In the genomic region with DNA sequence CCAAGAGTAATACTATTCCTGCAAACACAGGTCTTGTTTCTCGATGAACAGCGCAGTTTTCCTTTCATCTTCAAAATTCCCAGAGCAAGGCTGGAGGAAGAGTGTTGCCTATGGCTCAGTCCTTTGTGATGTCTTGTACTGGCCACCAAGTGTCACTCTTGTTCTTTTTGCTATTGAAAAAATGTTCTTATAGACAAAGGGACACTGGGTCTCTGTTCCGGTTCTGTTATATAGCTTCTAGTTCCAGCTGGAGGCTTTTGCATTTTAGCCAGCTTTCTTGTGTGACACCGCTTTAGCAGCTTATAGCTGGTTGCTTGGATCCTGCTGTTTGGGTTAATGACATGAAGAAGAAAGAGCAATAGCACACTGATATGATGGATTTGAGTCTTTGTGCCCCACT, we compare ENCODE assay signal across 14 cellular contexts.
DNase-seq lines count a peak whose midpoint lies in the region; ATAC-seq and TF ChIP-seq lines count a peak whose summit lies in the region.
"Had no signal": no experiment of that assay in that cellular context is flagged by ENCODE, and none has a peak within 500 bp of the region (broad histone marks: within the 10 kb centered on the region; RNA-seq: fewer than 3 reads in every experiment).

No MANE protein-coding gene starts in this region.

- no peaks in the 10 kb centered on the region for H3K9me3 ChIP-seq in MM.1S (replicated peaks; ENCODE audit: insufficient read depth, low read length)

- H4K20me1 ChIP-seq in MM.1S (ENCODE audit: insufficient read depth, low read length): no peaks in the 10 kb centered on the region

- H3K4me2 ChIP-seq in MM.1S (ENCODE audit: low read depth, low read length): no peak overlapping the region

- ATAC-seq in natural killer cell: no peak

- H3K27ac ChIP-seq in 22Rv1 (no peak overlapping the region), MM.1S (ENCODE audit: low read length) (no peak overlapping the region)

- no peaks in the 10 kb centered on the region for H3K36me3 ChIP-seq in MM.1S (replicated peaks; ENCODE audit: insufficient read depth, low read length)

- H2AFZ ChIP-seq in MM.1S (ENCODE audit: low read length): no peak overlapping the region

- no peaks in the 10 kb centered on the region for H3K9me2 ChIP-seq in MM.1S (replicated peaks; ENCODE audit: insufficient read depth, low read length)

- no peaks in the 10 kb centered on the region for H3K27me3 Mint-ChIP-seq in natural killer cell (ENCODE audit: low read depth in 2 of 2)
- H3K27me3 Mint-ChIP-seq: CD4-positive, alpha-beta memory T cell had no signal

- H3K79me2 ChIP-seq in MM.1S (ENCODE audit: low read length): no peaks in the 10 kb centered on the region

- no peaks in the 10 kb centered on the region for H3K36me3 Mint-ChIP-seq in natural killer cell
- H3K36me3 Mint-ChIP-seq: CD4-positive, alpha-beta memory T cell had no signal

- no peak overlapping the region for H3K4me3 Mint-ChIP-seq in natural killer cell
- H3K4me3 Mint-ChIP-seq: CD4-positive, alpha-beta memory T cell; T-helper 1 cell treated with Interleukin-12 subunit alpha and Interleukin-12 subunit beta and Interleukin-4 antibody, amounts not matched to agents 30 μg/mL and 1 μg/mL, for 36 hours had no signal

- H3K4me1 ChIP-seq in MM.1S (ENCODE audit: low read length): no peaks in the 10 kb centered on the region

- H3K4me1 Mint-ChIP-seq in natural killer cell: no peaks in the 10 kb centered on the region
- H3K4me1 Mint-ChIP-seq: CD4-positive, alpha-beta memory T cell had no signal

- H3K4me3 ChIP-seq in MM.1S (ENCODE audit: low read length): no peak overlapping the region

- TF ChIP-seq CTCF in 22Rv1 (IDR thresholded peaks at IDR 0.05) (peak; percentile 66), natural killer cell (IDR thresholded peaks at IDR 0.05) (no peak), MM.1S (IDR thresholded peaks at IDR 0.05; ENCODE audit: low read length) (no peak; the same call in 1 of the 2 replicates)

- H3F3A ChIP-seq in MM.1S (ENCODE audit: insufficient read depth, low read length): no peaks in the 10 kb centered on the region

- DNase-seq in EH (ENCODE audit: low read depth): peak; percentile 47
- peak; percentile 64 for DNase-seq in SK-N-DZ (ENCODE audit: low spot score)
- peak; percentile 64 for DNase-seq in inferior parietal cortex (ENCODE audit: extremely low spot score)
- no peak for DNase-seq in natural killer cell
- no peak for DNase-seq in DMS153 (lab: John Stamatoyannopoulos, UW)
- no peak for DNase-seq in activated T-cell treated with anti-CD3 and anti-CD28 coated beads, Interleukin-2, amount 50 U/mL, for 48 hours
- no peak for DNase-seq in MM.1S
- DNase-seq: CD4-positive, alpha-beta memory T cell; effector memory CD4-positive, alpha-beta T cell; Karpas-422; NCI-H526; stimulated activated CD4-positive, alpha-beta T cell treated with anti-CD3 and anti-CD28 coated beads, Interleukin-15, amount 100 ng/mL, for 24 hours had no signal

- H3K27me3 ChIP-seq in MM.1S (replicated peaks; ENCODE audit: insufficient read depth, low read length): no peaks in the 10 kb centered on the region

- H3K9me3 Mint-ChIP-seq in natural killer cell: peaks cover 9 to 15% of the 10 kb centered on the region in 2 donors
- H3K9me3 Mint-ChIP-seq: T-helper 1 cell treated with Interleukin-12 subunit alpha and Interleukin-12 subunit beta and Interleukin-4 antibody, amounts not matched to agents 30 μg/mL and 1 μg/mL, for 36 hours had no signal

- no peak overlapping the region for H3K27ac Mint-ChIP-seq in natural killer cell
- H3K27ac Mint-ChIP-seq: CD4-positive, alpha-beta memory T cell; T-helper 1 cell treated with Interleukin-12 subunit alpha and Interleukin-12 subunit beta and Interleukin-4 antibody, amounts not matched to agents 30 μg/mL and 1 μg/mL, for 36 hours had no signal

- intact Hi-C loops in natural killer cell (cut with micrococcal nuclease): no loop called here

- no peak overlapping the region for H3K9ac ChIP-seq in MM.1S (ENCODE audit: low read length)

Comparison
In these comparisons a context has a peak if more than half of its experiments do, and no peak if none do; other contexts are left out.
1. DNase-seq: peak in EH (single experiment), SK-N-DZ (single experiment) and inferior parietal cortex (single experiment); none in natural killer cell (single experiment), DMS153 (single experiment), activated T-cell treated with anti-CD3 and anti-CD28 coated beads, Interleukin-2, amount 50 U/mL, for 48 hours (0 of 2) and MM.1S (single experiment).